ENCODE assay signal across 10 cellular contexts in genomic region chr10:21724020-21724589, GRCh38.
DNase-seq lines count a peak whose midpoint lies in the region; ATAC-seq, FAIRE-seq and TF ChIP-seq lines count a peak whose summit lies in the region.
"Had no signal": no experiment of that assay in that cellular context is flagged by ENCODE, and none has a peak within 500 bp of the region (broad histone marks: within the 10 kb centered on the region; RNA-seq: fewer than 3 reads in every experiment).

No MANE protein-coding gene starts in this region.

- no peaks in the 10 kb centered on the region for H3K9me3 ChIP-seq in A549
- H3K9me3 ChIP-seq in DND-41 (ENCODE audit: insufficient read depth, low read length, severe bottlenecking): no peaks in the 10 kb centered on the region
- H3K9me3 ChIP-seq in SJSA1 (replicated peaks): no peaks in the 10 kb centered on the region
- H3K9me3 ChIP-seq: body of pancreas, gastrocnemius medialis had no signal

- CTCF ChIA-PET in A549 (lab: Yijun Ruan, JAX): interaction anchor here (0.8 to 5.9 kb wide), 5 partner anchors 9 to 553 kb away, joined by 3 to 34 read pairs (median 7); no protein-coding TSS in a partner anchor

- POLR2A ChIA-PET in A549 (lab: Yijun Ruan, JAX): interaction anchor here (0.6 to 1.7 kb wide), 4 partner anchors 117 to 228 kb away, joined by 3 to 9 read pairs (median 4); partner anchors contain the start of gene MLLT10

- 63% methylated on average over 7 of the region's 7 CpGs for WGBS in A549 (ENCODE audit: missing lambda C conversion rate)

- TF ChIP-seq CTCF in A549 (IDR thresholded peaks at IDR 0.05) (no peak), DND-41 (IDR thresholded peaks at IDR 0.05; ENCODE audit: borderline replicate concordance, extremely low read depth, low read length, poor library complexity, severe bottlenecking) (no peak), fibroblast of mammary gland (conservative IDR thresholded peaks at IDR 0.05; ENCODE audit: control insufficient read depth, insufficient read depth, low read depth, low read length) (no peak)

- peaks cover 8% of the 10 kb centered on the region for H4K20me1 ChIP-seq in DND-41 (ENCODE audit: insufficient read depth, low read length)

- H3K27me3 ChIP-seq in DND-41 (ENCODE audit: insufficient read depth, low read length, poor library complexity) (no peaks in the 10 kb centered on the region), SJSA1 (replicated peaks) (no peaks in the 10 kb centered on the region)
- H3K27me3 ChIP-seq: body of pancreas, gastrocnemius medialis had no signal

- H3K79me2 ChIP-seq in DND-41 (ENCODE audit: insufficient read depth, low read length): no peaks in the 10 kb centered on the region

- H3K4me3 ChIP-seq in A549 (no peak overlapping the region), DND-41 (ENCODE audit: low read depth in 1 of 2, low read length in 2 of 2) (no peak overlapping the region), SJSA1 (no peak overlapping the region), fibroblast of mammary gland (ENCODE audit: control insufficient read depth, low read depth, low read length) (no peak overlapping the region)
- H3K4me3 ChIP-seq: body of pancreas, gastrocnemius medialis had no signal

- TF ChIP-seq RAD21 in A549 (conservative IDR thresholded peaks at IDR 0.05 in 1 of 2, IDR thresholded peaks at IDR 0.05 in 1 of 2): no peak

- no peak for TF ChIP-seq POLR2A in A549 (IDR thresholded peaks at IDR 0.05; ENCODE audit: low read length)

- FAIRE-seq in A549 (lab: Jason Lieb, UNC): no peak

- no peak overlapping the region for H3K9ac ChIP-seq in DND-41 (ENCODE audit: low read depth, low read length)

- peaks cover 43% of the 10 kb centered on the region for H3K36me3 ChIP-seq in DND-41 (ENCODE audit: insufficient read depth, low read length)
- H3K36me3 ChIP-seq in SJSA1: peaks cover 10% of the 10 kb centered on the region; the same call in 1 of the 2 replicates

- TF ChIP-seq EP300 in A549 (IDR thresholded peaks at IDR 0.05): no peak

- H3K4me2 ChIP-seq in A549 (peak overlapping the region; percentile 51), DND-41 (ENCODE audit: insufficient read depth, low read length) (no peak overlapping the region)

- ATAC-seq in A549 (peak in 1 of 2 experiments; percentile 21; a peak in 1 of 6 replicates), DND-41 (ENCODE audit: insufficient read depth, low read depth) (no peak), GM18868 (IDR thresholded peaks at IDR 0.05; ENCODE audit: unreplicated experiment) (no peak)

- H2AFZ ChIP-seq in DND-41 (ENCODE audit: low read depth, low read length): no peak overlapping the region

- peak in 1 of 2 experiments; percentile 29 for DNase-seq in A549 (ENCODE audit: low read depth in 1 of 2, low spot score in 1 of 2)
- DNase-seq in DND-41: no peak
- no peak for DNase-seq in SJSA1 (ENCODE audit: low read depth in 1 of 2, low spot score in 2 of 2)
- DNase-seq in fibroblast of mammary gland (ENCODE audit: low read depth): peak; percentile 67
- no peak for DNase-seq in stimulated activated CD4-positive, alpha-beta T cell treated with anti-CD3 and anti-CD28 coated beads, Interleukin-12 subunit alpha, Interleukin-12 subunit beta, amount 100 ng/mL, for 4 hours
- no peak for DNase-seq in activated CD8-positive, alpha-beta memory T cell treated with anti-CD3 and anti-CD28 coated beads, Interleukin-2, amount 50 U/mL, for 4 hours
- DNase-seq in NCI-H526 (lab: John Stamatoyannopoulos, UW): no peak

- H3K4me1 ChIP-seq in A549 (peaks cover 79% of the 10 kb centered on the region), DND-41 (ENCODE audit: insufficient read depth, low read length) (peaks cover 22% of the 10 kb centered on the region), SJSA1 (replicated peaks) (peaks cover 47% of the 10 kb centered on the region)

- H3K27ac ChIP-seq in A549: no peak overlapping the region; a peak in 1 of 6 replicates
- peak overlapping the region; percentile 0; the same call in 1 of the 2 replicates for H3K27ac ChIP-seq in DND-41 (ENCODE audit: low read length)
- peak overlapping the region; percentile 69 for H3K27ac ChIP-seq in SJSA1
- H3K27ac ChIP-seq: gastrocnemius medialis had no signal

TF ChIP-seq in A549, 52 proteins besides CTCF, POLR2A, EP300 and RAD21:
- no peak for TF ChIP-seq CHD2 (IDR thresholded peaks at IDR 0.05; ENCODE audit: low read length, partially characterized antibody)
- TF ChIP-seq USF2 (IDR thresholded peaks at IDR 0.05): no peak
- TF ChIP-seq KDM5A (IDR thresholded peaks at IDR 0.05): no peak
- no peak for TF ChIP-seq PHF8 (IDR thresholded peaks at IDR 0.05; ENCODE audit: borderline replicate concordance, low read depth)
- TF ChIP-seq MYC (IDR thresholded peaks at IDR 0.05; ENCODE audit: borderline replicate concordance, low read length): no peak
- TF ChIP-seq CBX2 (IDR thresholded peaks at IDR 0.05; ENCODE audit: borderline replicate concordance, low read depth): no peak
- TF ChIP-seq TP53 (CRISPR knock-in tag; IDR thresholded peaks at IDR 0.05): no peak
- TF ChIP-seq ZNF302 (CRISPR knock-in tag; IDR thresholded peaks at IDR 0.05): no peak
- TF ChIP-seq BHLHE40 (IDR thresholded peaks at IDR 0.05; ENCODE audit: low read depth, low read length): no peak
- TF ChIP-seq MAX (IDR thresholded peaks at IDR 0.05): no peak
- no peak for TF ChIP-seq ELK1 (IDR thresholded peaks at IDR 0.05; ENCODE audit: low read depth, low read length)
- TF ChIP-seq KDM1A (IDR thresholded peaks at IDR 0.05; ENCODE audit: low read depth): no peak
- no peak for TF ChIP-seq REST (IDR thresholded peaks at IDR 0.05)
- no peak for TF ChIP-seq E2F6 (IDR thresholded peaks at IDR 0.05; ENCODE audit: borderline replicate concordance, low read depth)
- TF ChIP-seq HEYL (CRISPR knock-in tag; IDR thresholded peaks at IDR 0.05): no peak
- no peak for TF ChIP-seq SREBF2 (IDR thresholded peaks at IDR 0.05)
- no peak for TF ChIP-seq CHD4 (IDR thresholded peaks at IDR 0.05; ENCODE audit: borderline replicate concordance)
- TF ChIP-seq MAFK (IDR thresholded peaks at IDR 0.05; ENCODE audit: partially characterized antibody): no peak
- no peak for TF ChIP-seq HOXA7 (CRISPR knock-in tag; IDR thresholded peaks at IDR 0.05)

Comparison
In these comparisons a context has a peak if more than half of its experiments do, and no peak if none do; other contexts are left out.
1. H3K27ac ChIP-seq: peak in DND-41 (single experiment) and SJSA1 (single experiment); none in A549 (0 of 2).